ENCODE assay signal across 8 cellular contexts in the genomic region with DNA sequence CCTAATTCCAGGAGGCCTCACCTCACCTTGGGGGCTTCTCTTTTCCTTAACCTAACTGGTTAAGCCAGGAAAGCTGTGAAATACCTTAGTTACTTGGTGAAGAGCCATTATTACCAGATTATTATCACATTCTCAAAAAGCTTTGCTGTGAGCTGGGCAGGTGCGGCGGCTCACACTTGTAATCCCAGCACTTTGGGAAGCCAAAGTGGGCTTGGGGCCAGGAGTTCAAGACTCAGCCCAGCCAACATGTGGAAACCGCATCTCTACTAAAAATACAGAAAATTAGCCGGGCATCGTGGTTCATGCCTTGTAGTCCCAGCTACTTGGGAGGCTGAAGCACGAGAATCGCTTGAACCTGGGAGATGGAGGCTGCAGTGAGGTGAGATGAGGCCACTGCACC.
A peak's percentile ranks its signal among the peaks of the same experiment; 100 is the strongest.
DNase-seq lines count a peak whose midpoint lies in the region; ATAC-seq and TF ChIP-seq lines count a peak whose summit lies in the region.

No MANE protein-coding gene starts in this region.

- no peak overlapping the region for H4K5ac ChIP-seq in mesendoderm (ENCODE audit: low read length)

- no peaks in the 10 kb centered on the region for H3K36me3 ChIP-seq in heart right ventricle
- H3K36me3 ChIP-seq in ascending aorta: no peaks in the 10 kb centered on the region
- H3K36me3 ChIP-seq in mesendoderm (ENCODE audit: control insufficient read depth, insufficient read depth, low read length): no peaks in the 10 kb centered on the region
- H3K36me3 ChIP-seq in vagina: no peaks in the 10 kb centered on the region

- no peak overlapping the region for H3K4me2 ChIP-seq in mesendoderm (ENCODE audit: low read length)

- H3K4me3 ChIP-seq in heart right ventricle (peak overlapping the region in 2 of 10 donors; percentile 5 to 23), ascending aorta (no peak overlapping the region), mesendoderm (ENCODE audit: low read length) (no peak overlapping the region), vagina (no peak overlapping the region)

- TF ChIP-seq CTCF in heart right ventricle (IDR thresholded peaks at IDR 0.05) (no peak), ascending aorta (IDR thresholded peaks at IDR 0.05) (no peak), vagina (IDR thresholded peaks at IDR 0.05) (no peak)

- H3K79me1 ChIP-seq in mesendoderm (ENCODE audit: low read length): no peaks in the 10 kb centered on the region

- no peak overlapping the region for H3K23ac ChIP-seq in mesendoderm (ENCODE audit: low read length)

- intact Hi-C loops in heart right ventricle (cut with DNase I) (loop anchor here in 3 of 10 donors (2.0 to 10.0 kb wide), 4 partner anchors 75 to 777 kb away; a partner anchor contains a TSS), Right ventricle myocardium inferior (cut with DNase I) (loop anchor here (10.0 kb wide), 1 partner anchor 103 kb away; a partner anchor contains a TSS), ascending aorta (cut with DNase I) (loop anchor here (1.0 to 10.0 kb wide), 7 partner anchors 35 to 877 kb away; a partner anchor contains a TSS), vagina (cut with DNase I) (no loop called here)

- peak overlapping the region; percentile 82 for H2BK5ac ChIP-seq in mesendoderm (ENCODE audit: low read length)

- H4K8ac ChIP-seq in mesendoderm (ENCODE audit: low read depth, low read length): no peak overlapping the region

- DNase-seq in heart right ventricle (no peak), Right ventricle myocardium inferior (ENCODE audit: missing footprints) (no peak), ascending aorta (ENCODE audit: low spot score in 2 of 2) (peak in 1 of 2 donors; percentile 70), mesendoderm (peak; percentile 97), vagina (ENCODE audit: extremely low spot score in 2 of 2) (peak in 1 of 2 donors; percentile 74), kidney glomerular epithelial cell (lab: John Stamatoyannopoulos, UW) (no peak)
- no peak for DNase-seq in activated effector memory CD4-positive, alpha-beta T cell treated with anti-CD3 and anti-CD28 coated beads, Interleukin-2, amount 50 U/mL, for 16 hours

- WGBS in heart right ventricle, 2 donors: 77 to 90% methylated on average over 7 of the region's 7 CpGs
- no CpG with 5 or more reads among the region's 7 CpGs for WGBS in mesendoderm (ENCODE audit: extremely low coverage, insufficient coverage, low lambda C conversion rate)

- H3K4me1 ChIP-seq in heart right ventricle (peaks cover 0 to 34% (median 25%) of the 10 kb centered on the region in 9 donors), ascending aorta (peaks cover 3 to 30% of the 10 kb centered on the region in 2 donors), mesendoderm (ENCODE audit: control insufficient read depth, low read depth, low read length) (peaks cover 9% of the 10 kb centered on the region), vagina (peaks cover 30% of the 10 kb centered on the region)

- H3K27me3 ChIP-seq in heart right ventricle: no peaks in the 10 kb centered on the region
- H3K27me3 ChIP-seq in ascending aorta: no peaks in the 10 kb centered on the region
- H3K27me3 ChIP-seq in mesendoderm (ENCODE audit: insufficient read depth, low read length, poor library complexity): no peaks in the 10 kb centered on the region
- H3K27me3 ChIP-seq in vagina: no peaks in the 10 kb centered on the region

- peak overlapping the region; percentile 98 for H3K18ac ChIP-seq in mesendoderm (ENCODE audit: low read length)

- H3K79me2 ChIP-seq in mesendoderm (ENCODE audit: control insufficient read depth, insufficient read depth, low read length): no peaks in the 10 kb centered on the region

- peak overlapping the region; percentile 77 for H3K56ac ChIP-seq in mesendoderm (ENCODE audit: low read length)

- H2BK15ac ChIP-seq in mesendoderm (replicated peaks; ENCODE audit: low read depth): no peak overlapping the region

- H3K27ac ChIP-seq in heart right ventricle: peak overlapping the region; percentile 62 to 86 (median 78)
- H3K27ac ChIP-seq in ascending aorta: peak overlapping the region; percentile 87
- H3K27ac ChIP-seq in mesendoderm (ENCODE audit: low read depth, low read length): peak overlapping the region; percentile 85
- peak overlapping the region; percentile 83 for H3K27ac ChIP-seq in vagina

- TF ChIP-seq POLR2A in vagina (IDR thresholded peaks at IDR 0.05): no peak

- H2AK5ac ChIP-seq in mesendoderm (ENCODE audit: low read length): no peak overlapping the region

- H3K9ac ChIP-seq in mesendoderm (ENCODE audit: low read length): peak overlapping the region; percentile 28

- peak overlapping the region; percentile 82 for H2BK120ac ChIP-seq in mesendoderm (ENCODE audit: low read depth, low read length)

- H3K4ac ChIP-seq in mesendoderm (ENCODE audit: low read depth, low read length): peak overlapping the region; percentile 88

- ATAC-seq in heart right ventricle: peak in 1 of 8 donors; percentile 3
- ATAC-seq in Right ventricle myocardium inferior: no peak
- no peak for ATAC-seq in HG03025 (IDR thresholded peaks at IDR 0.05; ENCODE audit: low FRiP score, unreplicated experiment)

- H3K9me3 ChIP-seq in heart right ventricle (no peaks in the 10 kb centered on the region), ascending aorta (no peaks in the 10 kb centered on the region), vagina (no peaks in the 10 kb centered on the region)
